ENCODE assay signal across 20 cellular contexts in the genomic region with DNA sequence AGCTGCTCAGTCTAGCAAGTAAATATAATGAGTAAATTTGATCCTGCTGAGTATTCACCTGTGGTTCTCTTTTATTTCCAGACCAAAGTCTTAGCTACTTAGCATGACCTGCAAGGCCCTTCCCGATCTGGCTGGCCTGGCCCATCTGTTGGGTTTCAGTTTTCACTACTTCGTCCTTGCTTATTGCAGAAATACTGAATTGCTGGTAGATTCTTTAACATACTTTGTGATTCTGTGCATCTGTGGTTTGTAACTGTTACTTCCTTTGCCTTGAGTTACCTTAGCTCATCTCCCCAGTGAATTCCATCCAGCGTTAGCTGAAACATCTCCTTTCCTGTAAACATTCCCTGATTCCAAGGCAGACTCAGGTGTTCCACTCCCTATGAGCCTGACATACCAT.
DNase-seq lines count a peak whose midpoint lies in the region; ATAC-seq and TF ChIP-seq lines count a peak whose summit lies in the region.
"Had no signal": no experiment of that assay in that cellular context is flagged by ENCODE, and none has a peak within 500 bp of the region (broad histone marks: within the 10 kb centered on the region; RNA-seq: fewer than 3 reads in every experiment).

No MANE protein-coding gene starts in this region.

- peak; percentile 1 for DNase-seq in NCI-H146 (lab: John Stamatoyannopoulos, UW)
- DNase-seq in NCI-H146 treated with DMSO at 0.1 percent for 48 hours (lab: John Stamatoyannopoulos, UW; ENCODE audit: unreplicated experiment), result no peak
- no peak for DNase-seq in CD4-positive, alpha-beta memory T cell
- DNase-seq in NCI-H2171 treated with DMSO at 0.1 percent for 48 hours (lab: John Stamatoyannopoulos, UW), result peak; percentile 90
- no peak for DNase-seq in effector memory CD8-positive, alpha-beta T cell
- DNase-seq in activated CD8-positive, alpha-beta memory T cell treated with anti-CD3 and anti-CD28 coated beads for 24 hours, result no peak
- DNase-seq in Right ventricle myocardium superior, result no peak
- no peak for DNase-seq in tibial nerve (ENCODE audit: low spot score in 2 of 2)
- DNase-seq: ACHN, C1 segment of cervical spinal cord, IMR-90, NCI-H1092 treated with DMSO at 0.1 percent for 48 hours, NCI-H1436 treated with DMSO at 0.1 percent for 48 hours, NCI-H2081, NCI-H748 treated with DMSO at 0.1 percent for 48 hours, Peyer's patch had no signal

- no peak for TF ChIP-seq CTCF in tibial nerve (IDR thresholded peaks at IDR 0.05)

- H3K27me3 ChIP-seq in CD4-positive, alpha-beta memory T cell (ENCODE audit: insufficient read depth, low read length), result no peaks in the 10 kb centered on the region
- H3K27me3 ChIP-seq in tibial nerve, result no peaks in the 10 kb centered on the region
- H3K27me3 ChIP-seq: Peyer's patch, SJSA1 had no signal

- POLR2A ChIA-PET in CD4-positive, alpha-beta memory T cell (lab: Charles Lee; ENCODE audit: partially characterized antibody), result no interaction called here

- no peak for TF ChIP-seq POLR2A in tibial nerve (IDR thresholded peaks at IDR 0.05)

- H3K36me3 ChIP-seq in CD4-positive, alpha-beta memory T cell (ENCODE audit: insufficient read depth, low read length), result peaks cover 29% of the 10 kb centered on the region
- peaks cover 5 to 60% (median 11%) of the 10 kb centered on the region in 3 donors for H3K36me3 ChIP-seq in tibial nerve

- peaks cover 5 to 16% (median 10%) of the 10 kb centered on the region in 4 donors for H3K4me1 Mint-ChIP-seq in CD4-positive, alpha-beta memory T cell
- peaks cover 16 to 27% of the 10 kb centered on the region in 2 donors for H3K4me1 Mint-ChIP-seq in effector memory CD8-positive, alpha-beta T cell (ENCODE audit: low read depth in 2 of 2)

- peaks cover 31 to 48% of the 10 kb centered on the region in 2 donors for H3K36me3 Mint-ChIP-seq in CD4-positive, alpha-beta memory T cell
- H3K36me3 Mint-ChIP-seq in effector memory CD8-positive, alpha-beta T cell (ENCODE audit: insufficient read depth), result peaks cover 8% of the 10 kb centered on the region

- intact Hi-C loops in CD4-positive, alpha-beta memory T cell (cut with micrococcal nuclease), result no loop called here
- intact Hi-C loops in Right ventricle myocardium superior (cut with DNase I), result no loop called here

- H3K27ac Mint-ChIP-seq in CD4-positive, alpha-beta memory T cell, result peak overlapping the region in 4 of 7 donors; percentile 36 to 74 (median 65)
- peak overlapping the region; percentile 93 for H3K27ac Mint-ChIP-seq in effector memory CD8-positive, alpha-beta T cell

- peak overlapping the region in 4 of 8 donors; percentile 13 to 51 (median 38) for H3K4me3 Mint-ChIP-seq in CD4-positive, alpha-beta memory T cell
- H3K4me3 Mint-ChIP-seq in effector memory CD8-positive, alpha-beta T cell, result peak overlapping the region; percentile 63 to 73

- H3K9me3 ChIP-seq in CD4-positive, alpha-beta memory T cell (ENCODE audit: control insufficient read depth in 1 of 2, low read length in 2 of 2), result no peaks in the 10 kb centered on the region
- H3K9me3 ChIP-seq in tibial nerve, result no peaks in the 10 kb centered on the region
- H3K9me3 ChIP-seq: Peyer's patch, SJSA1 had no signal

- TF ChIP-seq EP300 in tibial nerve (IDR thresholded peaks at IDR 0.05), result no peak

- H3K4me1 ChIP-seq in CD4-positive, alpha-beta memory T cell (ENCODE audit: insufficient read depth, low read length), result no peaks in the 10 kb centered on the region
- H3K4me1 ChIP-seq in tibial nerve, result no peaks in the 10 kb centered on the region
- H3K4me1 ChIP-seq: Peyer's patch, SJSA1 had no signal

- 81% methylated on average over 3 of the region's 3 CpGs for WGBS in tibial nerve, 2 donors

- no peak overlapping the region for H3K4me3 ChIP-seq in CD4-positive, alpha-beta memory T cell (ENCODE audit: low read length in 2 of 2)
- no peak overlapping the region for H3K4me3 ChIP-seq in tibial nerve
- H3K4me3 ChIP-seq: Peyer's patch, SJSA1 had no signal

- ATAC-seq in effector memory CD8-positive, alpha-beta T cell (replicated peaks), result peak; percentile 73
- ATAC-seq in Right ventricle myocardium superior (ENCODE audit: poor library complexity), result no peak
- ATAC-seq: HCT116 had no signal

- H3K9me3 Mint-ChIP-seq in CD4-positive, alpha-beta memory T cell, result no peaks in the 10 kb centered on the region
- H3K9me3 Mint-ChIP-seq in effector memory CD8-positive, alpha-beta T cell, result no peaks in the 10 kb centered on the region

- CTCF ChIA-PET in CD4-positive, alpha-beta memory T cell (lab: Charles Lee; ENCODE audit: partially characterized antibody), result no interaction called here

- H3K27ac ChIP-seq in CD4-positive, alpha-beta memory T cell (ENCODE audit: low read depth, low read length), result no peak overlapping the region
- no peak overlapping the region for H3K27ac ChIP-seq in tibial nerve
- H3K27ac ChIP-seq: 22Rv1, KMS-11, Peyer's patch, SJSA1 had no signal

- no peaks in the 10 kb centered on the region for H3K27me3 Mint-ChIP-seq in CD4-positive, alpha-beta memory T cell
- H3K27me3 Mint-ChIP-seq in effector memory CD8-positive, alpha-beta T cell, result no peaks in the 10 kb centered on the region

Comparison
In these comparisons a context has a peak if more than half of its experiments do, and no peak if none do; other contexts are left out.
1. DNase-seq: peak in NCI-H146 (single experiment) and NCI-H2171 treated with DMSO at 0.1 percent for 48 hours (single experiment); none in NCI-H146 treated with DMSO at 0.1 percent for 48 hours (single experiment), CD4-positive, alpha-beta memory T cell (0 of 5), effector memory CD8-positive, alpha-beta T cell (0 of 3), activated CD8-positive, alpha-beta memory T cell treated with anti-CD3 and anti-CD28 coated beads for 24 hours (single experiment), Right ventricle myocardium superior (single experiment) and tibial nerve (0 of 2).